Comparison of ENCODE assay signal across 8 cellular contexts in the genomic region with DNA sequence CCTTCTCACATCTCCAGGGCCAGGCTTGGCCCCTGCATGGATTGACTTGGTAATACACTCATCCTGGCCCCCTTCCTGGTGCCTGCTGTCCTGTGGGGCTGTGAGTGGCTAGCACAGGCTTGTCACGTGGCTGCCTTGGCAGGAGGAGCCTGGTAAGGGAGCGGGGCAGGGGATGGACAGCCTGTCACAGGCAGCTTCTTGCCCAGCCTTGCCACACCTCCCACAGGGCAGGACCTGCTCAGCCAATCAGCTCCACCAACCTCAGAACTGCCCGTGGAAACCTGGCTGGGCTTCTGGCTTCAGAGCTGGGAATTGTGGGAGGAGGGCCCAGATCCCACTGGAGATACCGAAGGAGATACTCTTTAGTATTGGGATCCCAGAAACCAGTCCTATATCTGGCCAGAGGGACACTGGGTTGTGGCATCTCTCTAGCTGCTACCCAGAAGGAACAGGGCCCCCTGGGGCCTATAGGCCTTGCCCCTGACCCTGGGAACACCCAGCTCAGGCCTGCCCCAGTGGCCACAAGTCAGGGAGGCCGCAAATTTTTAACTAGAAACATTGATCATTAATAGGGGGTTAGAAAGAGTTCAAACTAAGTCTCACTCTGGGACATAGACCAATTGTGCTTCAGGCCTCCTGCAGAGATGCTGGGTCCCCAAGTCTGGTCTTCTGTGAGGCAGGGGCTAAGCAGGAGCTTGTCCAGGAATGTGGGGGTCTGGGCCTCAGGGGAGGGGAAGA. TPM values are rescaled to one million over a fixed set of nuclear protein-coding genes. Genes with fewer than 3 reads are reported as not detected.
A peak's percentile ranks its signal among the peaks of the same experiment; 100 is the strongest.
DNase-seq lines count a peak whose midpoint lies in the region; ATAC-seq and TF ChIP-seq lines count a peak whose summit lies in the region.

TSS of gene HOGA1 (plus strand) at position 330 of the 738 bp plus-strand sequence. CDS start at position 645, 315 bp downstream.

- intact Hi-C loops in left ventricle myocardium inferior (cut with micrococcal nuclease) (no loop called here), gastrocnemius medialis (cut with DNase I; ENCODE audit: low total_unique reads) (no loop called here)

- H3K36me3 Mint-ChIP-seq in T-helper 2 cell treated with Interferon-gamma antibody and Interleukin-4, amounts not matched to agents 5 μg/mL and 100 μg/mL, for 36 hours (ENCODE audit: low read depth): no peaks in the 10 kb centered on the region

- ATAC-seq in HG03159 (IDR thresholded peaks at IDR 0.05; ENCODE audit: unreplicated experiment) (peak; percentile 67), gastrocnemius medialis (peak; percentile 93 to 95), GM18517 (IDR thresholded peaks at IDR 0.05; ENCODE audit: unreplicated experiment) (no peak)

- H3K4me3 ChIP-seq in left ventricle myocardium inferior (peak within 1 kb of the TSS; percentile 47), gastrocnemius medialis (peak within 1 kb of the TSS in 1 of 4 donors; percentile 31)

- H3K36me3 ChIP-seq in left ventricle myocardium inferior: no peaks in the 10 kb centered on the region
- H3K36me3 ChIP-seq in gastrocnemius medialis: no peaks in the 10 kb centered on the region

- TF ChIP-seq POLR2A in gastrocnemius medialis (IDR thresholded peaks at IDR 0.05): peak in 1 of 2 donors; percentile 54

- no peaks in the 10 kb centered on the region for H3K27me3 Mint-ChIP-seq in T-helper 2 cell treated with Interferon-gamma antibody and Interleukin-4, amounts not matched to agents 5 μg/mL and 100 μg/mL, for 36 hours (ENCODE audit: low read depth)

- in situ Hi-C loops in gastrocnemius medialis (cut with MboI; ENCODE audit: low sequenced_read_pairs in 4 of 4): no loop called here

- H3K4me1 Mint-ChIP-seq in T-helper 2 cell treated with Interferon-gamma antibody and Interleukin-4, amounts not matched to agents 5 μg/mL and 100 μg/mL, for 36 hours (ENCODE audit: low read depth): no peaks in the 10 kb centered on the region

- H3K4me1 ChIP-seq in left ventricle myocardium inferior (peaks cover 41% of the 10 kb centered on the region), gastrocnemius medialis (peaks cover 6 to 24% of the 10 kb centered on the region in 2 donors)

- H3K9me3 ChIP-seq in left ventricle myocardium inferior (replicated peaks) (no peaks in the 10 kb centered on the region), gastrocnemius medialis (no peaks in the 10 kb centered on the region)

- no peak for TF ChIP-seq CTCF in left ventricle myocardium inferior (IDR thresholded peaks at IDR 0.05; ENCODE audit: borderline replicate concordance)
- no peak for TF ChIP-seq CTCF in gastrocnemius medialis (IDR thresholded peaks at IDR 0.05 in 4 of 5, conservative IDR thresholded peaks at IDR 0.05 in 1 of 5)

- H3K27ac Mint-ChIP-seq in T-helper 2 cell treated with Interferon-gamma antibody and Interleukin-4, amounts not matched to agents 5 μg/mL and 100 μg/mL, for 36 hours: no peak within 1 kb of the TSS

- no peak within 1 kb of the TSS for H3K4me3 Mint-ChIP-seq in T-helper 2 cell treated with Interferon-gamma antibody and Interleukin-4, amounts not matched to agents 5 μg/mL and 100 μg/mL, for 36 hours

- peak within 1 kb of the TSS; percentile 94 for H3K27ac ChIP-seq in left ventricle myocardium inferior (replicated peaks)
- peak within 1 kb of the TSS; percentile 83 to 94 (median 92) for H3K27ac ChIP-seq in gastrocnemius medialis

- DNase-seq in COLO829 (ENCODE audit: low spot score) (peak; percentile 43), amniotic epithelial cell (ENCODE audit: low read depth) (peak; percentile 91), left ventricle myocardium inferior (peak; percentile 86), gastrocnemius medialis (peak; percentile 93 to 96), dedifferentiated amniotic fluid mesenchymal stem cell (ENCODE audit: extremely low spot score) (no peak)
- DNase-seq in T-helper 2 cell treated with Interferon-gamma antibody and Interleukin-4, amounts not matched to agents 5 μg/mL and 100 μg/mL, for 36 hours (ENCODE audit: low spot score): no peak

- no peaks in the 10 kb centered on the region for H3K27me3 ChIP-seq in left ventricle myocardium inferior (ENCODE audit: low read depth)
- no peaks in the 10 kb centered on the region for H3K27me3 ChIP-seq in gastrocnemius medialis

- no peaks in the 10 kb centered on the region for H3K9me3 Mint-ChIP-seq in T-helper 2 cell treated with Interferon-gamma antibody and Interleukin-4, amounts not matched to agents 5 μg/mL and 100 μg/mL, for 36 hours

RNA-seq across cellular contexts. Expression of gene HOGA1, which starts in this region (rescaled TPM):
- total RNA-seq in left ventricle myocardium inferior: 47.1 TPM
- 10 to 100 TPM in 1 of 4 donors, 1 to 10 TPM in 1, under 1 TPM in 2; 0.27 to 11.2 (median 4.1) TPM for total RNA-seq in gastrocnemius medialis

Comparison
In these comparisons a context has a peak if more than half of its experiments do, and no peak if none do; other contexts are left out.
1. DNase-seq: peak in COLO829 (single experiment), amniotic epithelial cell (single experiment), left ventricle myocardium inferior (single experiment) and gastrocnemius medialis (2 of 2); none in dedifferentiated amniotic fluid mesenchymal stem cell (single experiment) and T-helper 2 cell treated with Interferon-gamma antibody and Interleukin-4, amounts not matched to agents 5 μg/mL and 100 μg/mL, for 36 hours (single experiment).